In the genomic region with DNA sequence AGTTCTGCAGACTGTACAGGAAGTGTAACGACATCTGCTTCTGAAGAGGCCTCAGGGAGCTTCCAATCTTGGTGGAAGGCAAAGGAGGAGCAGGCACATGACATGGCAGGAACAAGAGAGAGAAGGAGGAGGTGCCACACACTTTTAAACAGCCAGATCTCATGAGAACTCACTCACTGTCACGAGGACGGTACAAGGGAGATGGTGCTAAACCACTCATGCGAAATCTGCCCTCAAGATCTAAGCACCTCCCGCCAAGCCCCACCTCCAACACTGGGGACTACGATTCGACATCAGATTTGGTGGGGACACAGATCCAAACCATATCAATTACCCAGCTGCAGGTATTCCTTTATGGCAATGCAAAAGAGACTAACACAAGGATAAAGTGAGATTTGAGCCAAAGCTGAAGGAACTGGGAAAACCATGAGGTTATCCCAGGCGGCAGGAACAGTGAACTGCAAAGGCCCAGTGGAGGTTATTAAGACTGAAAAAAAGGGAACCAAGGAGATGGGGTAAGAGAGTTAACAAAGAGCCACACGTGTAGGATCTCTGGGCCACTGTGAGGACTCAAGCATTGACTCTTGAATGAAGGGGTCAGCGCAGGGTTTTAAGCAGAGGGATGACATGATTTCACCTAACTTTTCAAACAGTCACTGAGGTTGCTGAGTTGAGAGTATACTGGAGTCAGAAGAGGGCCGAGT, we compare ENCODE assay signal across 16 cellular contexts.
"Had no signal": no experiment of that assay in that cellular context is flagged by ENCODE, and none has a peak within 500 bp of the region (broad histone marks: within the 10 kb centered on the region; RNA-seq: fewer than 3 reads in every experiment).

No MANE protein-coding gene starts in this region.

- H3K4me3 ChIP-seq: esophagus muscularis mucosa, right atrium auricular region, skin epidermis, thoracic aorta had no signal

- H3K27me3 ChIP-seq: esophagus muscularis mucosa, right atrium auricular region had no signal

- H3K9me3 Mint-ChIP-seq: activated CD4-positive, alpha-beta memory T cell treated with anti-CD3 and anti-CD28 coated beads for 36 hours; activated naive CD4-positive, alpha-beta T cell treated with anti-CD3 and anti-CD28 coated beads, Interleukin-2, amount 50 U/mL, for 24 hours; memory B cell had no signal

- H3K4me1 Mint-ChIP-seq: activated CD4-positive, alpha-beta T cell treated with anti-CD3 and anti-CD28 coated beads for 36 hours; nephron had no signal

- ATAC-seq: activated CD4-positive, alpha-beta T cell treated with anti-CD3 and anti-CD28 coated beads for 36 hours; activated CD8-positive, alpha-beta memory T cell treated with anti-CD3 and anti-CD28 coated beads, Interleukin-2, amount 10 ng/mL, durations not matched to agents 7 days and 5 days; left ventricle myocardium superior; T-helper 17 cell had no signal

- H3K36me3 ChIP-seq: right atrium auricular region had no signal

- H3K4me1 ChIP-seq: esophagus muscularis mucosa, right atrium auricular region had no signal

- H3K4me3 Mint-ChIP-seq: activated CD4-positive, alpha-beta memory T cell treated with anti-CD3 and anti-CD28 coated beads for 36 hours; activated CD4-positive, alpha-beta T cell treated with anti-CD3 and anti-CD28 coated beads for 36 hours; activated CD8-positive, alpha-beta memory T cell treated with anti-CD3 and anti-CD28 coated beads, Interleukin-2, amount 10 ng/mL, durations not matched to agents 7 days and 5 days; activated naive CD4-positive, alpha-beta T cell treated with anti-CD3 and anti-CD28 coated beads, Interleukin-2, amount 50 U/mL, for 24 hours; memory B cell; nephron; T-helper 17 cell had no signal

- H3K9me3 ChIP-seq: esophagus muscularis mucosa, right atrium auricular region, thoracic aorta had no signal

- H3K27ac Mint-ChIP-seq: activated CD4-positive, alpha-beta memory T cell treated with anti-CD3 and anti-CD28 coated beads for 36 hours; activated CD4-positive, alpha-beta T cell treated with anti-CD3 and anti-CD28 coated beads for 36 hours; activated CD8-positive, alpha-beta memory T cell treated with anti-CD3 and anti-CD28 coated beads, Interleukin-2, amount 10 ng/mL, durations not matched to agents 7 days and 5 days; activated naive CD4-positive, alpha-beta T cell treated with anti-CD3 and anti-CD28 coated beads, Interleukin-2, amount 50 U/mL, for 24 hours; memory B cell; nephron; T-helper 17 cell had no signal

- H3K27me3 Mint-ChIP-seq: activated CD4-positive, alpha-beta memory T cell treated with anti-CD3 and anti-CD28 coated beads for 36 hours; activated CD4-positive, alpha-beta T cell treated with anti-CD3 and anti-CD28 coated beads for 36 hours; activated CD8-positive, alpha-beta memory T cell treated with anti-CD3 and anti-CD28 coated beads, Interleukin-2, amount 10 ng/mL, durations not matched to agents 7 days and 5 days; activated naive CD4-positive, alpha-beta T cell treated with anti-CD3 and anti-CD28 coated beads, Interleukin-2, amount 50 U/mL, for 24 hours; memory B cell; T-helper 17 cell had no signal

- DNase-seq: activated CD4-positive, alpha-beta memory T cell treated with anti-CD3 and anti-CD28 coated beads for 36 hours; activated CD4-positive, alpha-beta T cell treated with anti-CD3 and anti-CD28 coated beads for 36 hours; activated CD8-positive, alpha-beta memory T cell treated with anti-CD3 and anti-CD28 coated beads, Interleukin-2, amount 10 ng/mL, durations not matched to agents 7 days and 5 days; activated effector memory CD4-positive, alpha-beta T cell treated with Interleukin-2 at 50 U/mL for 16 hours; activated T-cell treated with anti-CD3 and anti-CD28 coated beads, Interleukin-2, amount 50 U/mL, for 1 hour; kidney glomerular epithelial cell; left ventricle myocardium superior; occipital lobe; T-helper 17 cell had no signal

- H3K27ac ChIP-seq: esophagus muscularis mucosa, right atrium auricular region, skin epidermis, thoracic aorta had no signal
